8 cellular contexts compared by ENCODE assay signal in the genomic region with DNA sequence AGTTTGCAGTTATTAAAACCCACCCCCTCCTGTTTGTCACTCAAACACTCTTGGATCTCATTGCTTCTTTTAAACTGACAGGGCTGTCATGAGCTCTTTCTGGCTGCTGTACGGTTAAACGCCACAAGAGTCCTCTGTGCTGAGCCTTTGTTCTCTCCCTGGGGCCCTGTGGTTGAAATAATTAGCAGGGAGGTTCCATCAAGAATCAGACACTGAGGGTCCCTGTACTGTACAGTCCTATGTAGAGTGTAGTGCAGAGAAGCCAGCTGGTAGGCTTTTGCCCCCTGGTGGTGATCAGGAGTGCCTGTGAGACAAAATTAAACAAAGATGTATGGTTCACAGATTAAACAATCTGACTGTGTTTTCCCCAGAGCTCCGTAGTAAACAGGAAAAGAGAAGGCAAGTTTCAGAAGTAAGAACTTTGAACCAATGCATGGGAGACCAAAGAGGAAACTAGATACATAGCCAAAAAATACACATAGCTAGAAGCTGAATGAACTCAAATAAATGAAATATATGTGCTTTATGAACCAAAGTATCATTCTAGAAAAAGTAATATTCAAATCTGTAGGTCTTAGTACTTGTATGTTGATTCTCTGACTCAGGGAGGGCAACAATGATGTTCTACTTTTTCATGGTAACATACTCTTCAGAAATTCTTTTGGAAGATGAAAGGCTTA. TPM values are rescaled to one million over a fixed set of nuclear protein-coding genes. Genes with fewer than 3 reads are reported as not detected.
A peak's percentile ranks its signal among the peaks of the same experiment; 100 is the strongest.
DNase-seq lines count a peak whose midpoint lies in the region; ATAC-seq and TF ChIP-seq lines count a peak whose summit lies in the region.

No MANE protein-coding gene starts in this region.

- POLR2A ChIA-PET in GM10248 (lab: Yijun Ruan, JAX), result interaction anchor here (0.5 to 1.3 kb wide), 4 partner anchors 10 to 265 kb away, joined by 3 to 9 read pairs (median 3); no protein-coding TSS in a partner anchor

- peak; percentile 76 for TF ChIP-seq CTCF in GM10248 (IDR thresholded peaks at IDR 0.05; ENCODE audit: control extremely low read depth, extremely low read depth, low read depth, missing control alignments)

- intact Hi-C loops in Right ventricle myocardium superior (cut with DNase I) (loop anchor here (2.0 kb wide), 1 partner anchor 123 kb away; no protein-coding TSS in a partner anchor), posterior vena cava (cut with DNase I) (loop anchor here (5.0 kb wide), 1 partner anchor 124 kb away; no protein-coding TSS in a partner anchor)

- in situ Hi-C loops in SK-MEL-5 (cut with HindIII; ENCODE audit: low pct_unique_long_range_greater_than_20kb, low sequenced_read_pairs), result no loop called here

- DNase-seq in GM10248 (ENCODE audit: extremely low spot score) (peak; percentile 66), NCI-H1048 (lab: John Stamatoyannopoulos, UW) (peak; percentile 88), SK-MEL-5 (ENCODE audit: low read depth, low spot score) (peak; percentile 99), Right ventricle myocardium superior (peak; percentile 60), posterior vena cava (ENCODE audit: low spot score) (peak; percentile 83), ureter (ENCODE audit: low spot score) (peak; percentile 69)
- peak; percentile 63 for DNase-seq in activated naive CD4-positive, alpha-beta T cell treated with anti-CD3 and anti-CD28 coated beads, Interleukin-2, amount 50 U/mL, for 16 hours

- CTCF ChIA-PET in GM10248 (lab: Yijun Ruan, JAX), result interaction anchor here (0.5 to 8.9 kb wide), 73 partner anchors 9 to 785 kb away, joined by 3 to 271 read pairs (median 4); a partner anchor contains a TSS

- ATAC-seq in HG02588 (IDR thresholded peaks at IDR 0.05; ENCODE audit: unreplicated experiment) (peak; percentile 39), Right ventricle myocardium superior (ENCODE audit: poor library complexity) (peak; percentile 77)

RNA-seq across cellular contexts. Expression of a gene that starts 1.4 kb away (rescaled TPM):
- total RNA-seq in SK-MEL-5 (2014; rRNA removed; shearing (Covaris generic)), result 15.2 and 18.3 TPM in 2 replicates
- 15.1 and 28.9 TPM in 2 replicates for polyA plus RNA-seq in SK-MEL-5 (2015; cell fraction: cytosol; rRNA removed)
- 22.9 and 23.8 TPM in 2 replicates for polyA plus RNA-seq in SK-MEL-5 (2015; cell fraction: nucleus; rRNA removed)
- total RNA-seq in Right ventricle myocardium superior (31.3 TPM), posterior vena cava (10 to 100 TPM; 26.0 to 33.3 TPM), ureter (41.1 TPM)

RNA-seq across cellular contexts. Expression of a gene that starts 10.0 kb away (rescaled TPM):
- 0.08 and 1.8 TPM in 2 replicates for total RNA-seq in SK-MEL-5 (2014; rRNA removed; shearing (Covaris generic))
- 0.02 and 0.57 TPM in 2 replicates for polyA plus RNA-seq in SK-MEL-5 (2015; cell fraction: cytosol; rRNA removed)
- 0.38 TPM in 1 of 2 replicates, not detected in the other for polyA plus RNA-seq in SK-MEL-5 (2015; cell fraction: nucleus; rRNA removed)
- total RNA-seq in Right ventricle myocardium superior, result not detected
- 1 to 10 TPM in 1 of 2 donors, under 1 TPM in 1; 0.14 to 1.2 TPM for total RNA-seq in posterior vena cava
- total RNA-seq in ureter, result 1.6 TPM

Comparison
In these comparisons a context has a peak if more than half of its experiments do, and no peak if none do; other contexts are left out.
1. Peak in every context shown above with its lines: DNase-seq and ATAC-seq.